9 cellular contexts compared by ENCODE assay signal in genomic region chr4:61200991-61201526, GRCh38. TPM values are rescaled to one million over a fixed set of nuclear protein-coding genes. Genes with fewer than 3 reads are reported as not detected.
DNase-seq lines count a peak whose midpoint lies in the region; TF ChIP-seq lines count a peak whose summit lies in the region.
"Had no signal": no experiment of that assay in that cellular context is flagged by ENCODE, and none has a peak within 500 bp of the region (broad histone marks: within the 10 kb centered on the region; RNA-seq: fewer than 3 reads in every experiment).

No MANE protein-coding gene starts in this region.

- peaks cover 48% of the 10 kb centered on the region for H3K27me3 Mint-ChIP-seq in activated CD4-positive, alpha-beta T cell treated with anti-CD3 and anti-CD28 coated beads, Interleukin-2, amount 10 ng/mL, durations not matched to agents 24 days and 14 days

- TF ChIP-seq CTCF in astrocyte of the spinal cord (IDR thresholded peaks at IDR 0.05; ENCODE audit: low read depth, low read length) (no peak), spleen (IDR thresholded peaks at IDR 0.05 in 8 of 11, conservative IDR thresholded peaks at IDR 0.05 in 3 of 11) (no peak)

- no peaks in the 10 kb centered on the region for H3K36me3 ChIP-seq in spleen
- H3K36me3 ChIP-seq: BLaER1 had no signal

- peaks cover 0 to 31% (median 6%) of the 10 kb centered on the region in 6 donors for H3K4me1 ChIP-seq in spleen
- H3K4me1 ChIP-seq: BLaER1 had no signal

- H3K36me3 Mint-ChIP-seq in activated CD4-positive, alpha-beta T cell treated with anti-CD3 and anti-CD28 coated beads, Interleukin-2, amount 10 ng/mL, durations not matched to agents 24 days and 14 days (ENCODE audit: low read depth): peaks cover 2% of the 10 kb centered on the region

- H3K4me3 ChIP-seq in astrocyte of the spinal cord (ENCODE audit: low read depth, low read length) (peak overlapping the region; percentile 61), spleen (peak overlapping the region in 7 of 8 donors; percentile 13 to 60 (median 27))

- H3K27ac ChIP-seq in spleen: no peak overlapping the region
- H3K27ac ChIP-seq: BLaER1 had no signal

- H3K9me3 Mint-ChIP-seq in activated CD4-positive, alpha-beta T cell treated with anti-CD3 and anti-CD28 coated beads, Interleukin-2, amount 10 ng/mL, durations not matched to agents 24 days and 14 days: no peaks in the 10 kb centered on the region

- no peak overlapping the region for H3K4me3 Mint-ChIP-seq in activated CD4-positive, alpha-beta T cell treated with anti-CD3 and anti-CD28 coated beads, Interleukin-2, amount 10 ng/mL, durations not matched to agents 24 days and 14 days

- in situ Hi-C loops in astrocyte of the spinal cord (cut with HindIII; ENCODE audit: low sequenced_read_pairs): no loop called here

- DNase-seq in NCI-H510A treated with DMSO at 0.1 percent for 48 hours (lab: John Stamatoyannopoulos, UW) (peak; percentile 26), NCI-H510A (lab: John Stamatoyannopoulos, UW) (no peak), astrocyte of the spinal cord (ENCODE audit: low read depth, low spot score) (peak; percentile 46), iPS-NIHi11 (ENCODE audit: low spot score) (peak; percentile 18), spleen (no peak), SW 1271 (lab: John Stamatoyannopoulos, UW) (no peak)
- DNase-seq in activated CD4-positive, alpha-beta T cell treated with anti-CD3 and anti-CD28 coated beads, Interleukin-2, amount 10 ng/mL, durations not matched to agents 24 days and 14 days: no peak
- DNase-seq in activated CD4-positive, alpha-beta T cell treated with anti-CD3 and anti-CD28 coated beads for 1 hour: no peak

- 0 to 2% (median 1%) methylated on average over 28 to 31 of the region's 31 CpGs for WGBS in spleen, 5 donors

- H3K27ac Mint-ChIP-seq in activated CD4-positive, alpha-beta T cell treated with anti-CD3 and anti-CD28 coated beads, Interleukin-2, amount 10 ng/mL, durations not matched to agents 24 days and 14 days: no peak overlapping the region

- H3K4me1 Mint-ChIP-seq in activated CD4-positive, alpha-beta T cell treated with anti-CD3 and anti-CD28 coated beads, Interleukin-2, amount 10 ng/mL, durations not matched to agents 24 days and 14 days: peaks cover 2% of the 10 kb centered on the region

- H3K27me3 ChIP-seq in spleen (replicated peaks in 1 of 7): peaks cover 8 to 65% (median 35%) of the 10 kb centered on the region in 7 donors
- H3K27me3 ChIP-seq: BLaER1 had no signal

- TF ChIP-seq POLR2A in spleen (IDR thresholded peaks at IDR 0.05): no peak

- intact Hi-C loops in spleen (cut with DNase I; ENCODE audit: low total_unique reads): no loop called here
- intact Hi-C loops in activated CD4-positive, alpha-beta T cell treated with anti-CD3 and anti-CD28 coated beads, Interleukin-2, amount 10 ng/mL, durations not matched to agents 24 days and 14 days (cut with micrococcal nuclease): no loop called here

- H3K9me3 ChIP-seq in spleen: peaks cover 0 to 14% (median 0%) of the 10 kb centered on the region in 8 donors

RNA-seq across cellular contexts. Expression of gene ADGRL3, which starts 0.9 kb away (rescaled TPM):
- total RNA-seq in spleen: under 1 TPM in 6 of 7 donors, not detected in 1; 0.27 to 0.92 (median 0.56) TPM
- polyA plus RNA-seq in spleen: under 1 TPM; 0.09 to 0.22 (median 0.11) TPM
- total RNA-seq in activated CD4-positive, alpha-beta T cell treated with anti-CD3 and anti-CD28 coated beads, Interleukin-2, amount 10 ng/mL, durations not matched to agents 24 days and 14 days: not detected in 2 replicates

Comparison
In these comparisons a context has a peak if more than half of its experiments do, and no peak if none do; other contexts are left out.
1. DNase-seq: peak in NCI-H510A treated with DMSO at 0.1 percent for 48 hours (single experiment), astrocyte of the spinal cord (single experiment) and iPS-NIHi11 (single experiment); none in NCI-H510A (single experiment), spleen (single experiment), activated CD4-positive, alpha-beta T cell treated with anti-CD3 and anti-CD28 coated beads, Interleukin-2, amount 10 ng/mL, durations not matched to agents 24 days and 14 days (single experiment), activated CD4-positive, alpha-beta T cell treated with anti-CD3 and anti-CD28 coated beads for 1 hour (single experiment) and SW 1271 (0 of 2).